1 cellular context compared by ENCODE assay signal in genomic region chr4:1767770-1768366, GRCh38.
TF ChIP-seq lines count a peak whose summit lies in the region.

No MANE protein-coding gene starts in this region.

TF ChIP-seq in HepG2, 621 proteins besides CTCF, POLR2A, EP300 and RAD21 (continued from another document and continues in another):
- TF ChIP-seq ZNF281 (CRISPR knock-in tag; IDR thresholded peaks at IDR 0.05; ENCODE audit: borderline replicate concordance): peak; percentile 57; the same call in 1 of the 2 replicates
- TF ChIP-seq NONO (IDR thresholded peaks at IDR 0.05): no peak
- TF ChIP-seq NONO (CRISPR knock-in tag; conservative IDR thresholded peaks at IDR 0.05): no peak
- no peak for TF ChIP-seq ZNF350 (CRISPR knock-in tag; IDR thresholded peaks at IDR 0.05; ENCODE audit: borderline replicate concordance, low read depth)
- no peak for TF ChIP-seq TOPORS (CRISPR knock-in tag; IDR thresholded peaks at IDR 0.05)
- 0 out of 2 replicates have a peak, but pooled peaks have one; percentile 10 for TF ChIP-seq ETV5 (CRISPR knock-in tag; IDR thresholded peaks at IDR 0.05; ENCODE audit: borderline replicate concordance)
- TF ChIP-seq SIN3B (IDR thresholded peaks at IDR 0.05; ENCODE audit: low read length): no peak
- no peak for TF ChIP-seq ZNF773 (CRISPR knock-in tag; IDR thresholded peaks at IDR 0.05; ENCODE audit: borderline replicate concordance)
- TF ChIP-seq SALL2 (CRISPR knock-in tag; IDR thresholded peaks at IDR 0.05): no peak
- no peak for TF ChIP-seq LBX2 (CRISPR knock-in tag; IDR thresholded peaks at IDR 0.05; ENCODE audit: borderline replicate concordance)
- no peak for TF ChIP-seq RFX1 (IDR thresholded peaks at IDR 0.05)
- TF ChIP-seq NR2F1 (CRISPR knock-in tag; IDR thresholded peaks at IDR 0.05): no peak
- no peak for TF ChIP-seq ZFAT (CRISPR knock-in tag; conservative IDR thresholded peaks at IDR 0.05)
- TF ChIP-seq ZFYVE20 (CRISPR knock-in tag; IDR thresholded peaks at IDR 0.05; ENCODE audit: borderline replicate concordance, low read depth): no peak
- TF ChIP-seq CHCHD3 (CRISPR knock-in tag; IDR thresholded peaks at IDR 0.05): no peak
- no peak for TF ChIP-seq FIP1L1 (IDR thresholded peaks at IDR 0.05; ENCODE audit: borderline replicate concordance, insufficient read depth, low read depth, low read length)
- no peak for TF ChIP-seq SP1 (IDR thresholded peaks at IDR 0.05)
- no peak for TF ChIP-seq SP1 (CRISPR knock-in tag; IDR thresholded peaks at IDR 0.05)
- TF ChIP-seq SMARCE1 (IDR thresholded peaks at IDR 0.05; ENCODE audit: borderline replicate concordance): no peak
- no peak for TF ChIP-seq FOXO1 (CRISPR knock-in tag; IDR thresholded peaks at IDR 0.05)
- no peak; the same call in 1 of the 2 replicates for TF ChIP-seq ZFP90 (CRISPR knock-in tag; IDR thresholded peaks at IDR 0.05; ENCODE audit: borderline replicate concordance)
- TF ChIP-seq SIX4 (CRISPR knock-in tag; IDR thresholded peaks at IDR 0.05): no peak
- no peak for TF ChIP-seq ESRRA (CRISPR knock-in tag; IDR thresholded peaks at IDR 0.05; ENCODE audit: low read depth)
- no peak for TF ChIP-seq MATR3 (CRISPR knock-in tag; IDR thresholded peaks at IDR 0.05)
- no peak for TF ChIP-seq HOXA7 (CRISPR knock-in tag; IDR thresholded peaks at IDR 0.05)
- TF ChIP-seq FOXK1 (CRISPR knock-in tag; IDR thresholded peaks at IDR 0.05; ENCODE audit: borderline replicate concordance, low read depth): no peak
- TF ChIP-seq, protein P1, sequence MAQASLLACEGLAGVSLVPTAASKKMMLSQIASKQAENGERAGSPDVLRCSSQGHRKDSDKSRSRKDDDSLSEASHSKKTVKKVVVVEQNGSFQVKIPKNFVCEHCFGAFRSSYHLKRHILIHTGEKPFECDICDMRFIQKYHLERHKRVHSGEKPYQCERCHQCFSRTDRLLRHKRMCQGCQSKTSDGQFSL (CRISPR knock-in tag; IDR thresholded peaks at IDR 0.05): peak; percentile 60
- TF ChIP-seq, protein P2, sequence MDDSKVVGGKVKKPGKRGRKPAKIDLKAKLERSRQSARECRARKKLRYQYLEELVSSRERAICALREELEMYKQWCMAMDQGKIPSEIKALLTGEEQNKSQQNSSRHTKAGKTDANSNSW (CRISPR knock-in tag; IDR thresholded peaks at IDR 0.05; ENCODE audit: borderline replicate concordance): no peak
- peak; percentile 18; the same call in 1 of the 2 replicates for TF ChIP-seq ZNF761 (CRISPR knock-in tag; conservative IDR thresholded peaks at IDR 0.05)
- TF ChIP-seq, protein P3, sequence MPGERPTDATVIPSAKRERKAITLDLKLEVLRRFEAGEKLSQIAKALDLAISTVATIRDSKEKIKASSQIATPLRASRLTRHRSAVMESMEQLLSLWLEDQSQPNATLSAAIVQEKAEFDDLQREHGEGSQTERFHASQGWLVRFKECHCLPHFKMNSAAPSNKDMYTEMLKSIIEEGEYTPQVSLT (CRISPR knock-in tag; IDR thresholded peaks at IDR 0.05; ENCODE audit: borderline replicate concordance, low read depth): no peak
- TF ChIP-seq GTF3A (CRISPR knock-in tag; conservative IDR thresholded peaks at IDR 0.05): no peak
- TF ChIP-seq ZNF225 (CRISPR knock-in tag; IDR thresholded peaks at IDR 0.05): no peak
- TF ChIP-seq, protein P4, sequence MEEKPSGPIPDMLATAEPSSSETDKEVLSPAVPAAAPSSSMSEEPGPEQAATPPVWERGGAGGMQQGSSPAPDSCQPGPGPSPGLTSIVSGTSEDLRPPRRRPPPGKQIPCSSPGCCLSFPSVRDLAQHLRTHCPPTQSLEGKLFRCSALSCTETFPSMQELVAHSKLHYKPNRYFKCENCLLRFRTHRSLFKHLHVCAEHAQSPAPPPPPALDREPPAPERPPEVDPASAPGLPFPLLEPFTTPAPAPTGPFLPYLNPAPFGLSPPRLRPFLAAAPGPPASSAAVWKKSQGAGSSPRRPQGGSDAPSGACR (CRISPR knock-in tag; IDR thresholded peaks at IDR 0.05): no peak
- no peak; the same call in 1 of the 2 replicates for TF ChIP-seq FOXC1 (CRISPR knock-in tag; IDR thresholded peaks at IDR 0.05; ENCODE audit: borderline replicate concordance)
- TF ChIP-seq SAP130 (CRISPR knock-in tag; IDR thresholded peaks at IDR 0.05; ENCODE audit: low read depth): peak; percentile 65
- TF ChIP-seq PHF5A (CRISPR knock-in tag; IDR thresholded peaks at IDR 0.05; ENCODE audit: low read depth, unreplicated experiment): no peak
- no peak for TF ChIP-seq ZBTB25 (CRISPR knock-in tag; IDR thresholded peaks at IDR 0.05)
- no peak; the same call in 1 of the 2 replicates for TF ChIP-seq DPF2 (CRISPR knock-in tag; IDR thresholded peaks at IDR 0.05; ENCODE audit: borderline replicate concordance, low read depth)
- no peak; the same call in 1 of the 2 replicates for TF ChIP-seq RFXAP (CRISPR knock-in tag; IDR thresholded peaks at IDR 0.05; ENCODE audit: borderline replicate concordance)
- no peak for TF ChIP-seq ZNF879 (CRISPR knock-in tag; IDR thresholded peaks at IDR 0.05)
- no peak for TF ChIP-seq KLF13 (CRISPR knock-in tag; IDR thresholded peaks at IDR 0.05)
- TF ChIP-seq ARHGAP35 (CRISPR knock-in tag; IDR thresholded peaks at IDR 0.05; ENCODE audit: borderline replicate concordance): no peak
- TF ChIP-seq NFATC3 (CRISPR knock-in tag; IDR thresholded peaks at IDR 0.05): no peak
- TF ChIP-seq NR2C2 (CRISPR knock-in tag; IDR thresholded peaks at IDR 0.05; ENCODE audit: borderline replicate concordance): no peak
- TF ChIP-seq MED1 (CRISPR knock-in tag; IDR thresholded peaks at IDR 0.05): no peak
- TF ChIP-seq SETDB1 (CRISPR knock-in tag; IDR thresholded peaks at IDR 0.05; ENCODE audit: borderline replicate concordance): no peak
- TF ChIP-seq ZNF333 (CRISPR knock-in tag; IDR thresholded peaks at IDR 0.05; ENCODE audit: borderline replicate concordance): no peak
- no peak for TF ChIP-seq ZNF143 (CRISPR knock-in tag; IDR thresholded peaks at IDR 0.05)
- no peak for TF ChIP-seq ZNF20 (CRISPR knock-in tag; IDR thresholded peaks at IDR 0.05)
- TF ChIP-seq BRD4 (CRISPR knock-in tag; IDR thresholded peaks at IDR 0.05): peak; percentile 20; the same call in 1 of the 2 replicates
- TF ChIP-seq ZNF652 (CRISPR knock-in tag; IDR thresholded peaks at IDR 0.05; ENCODE audit: borderline replicate concordance, low read depth): no peak
- TF ChIP-seq, protein P5, sequence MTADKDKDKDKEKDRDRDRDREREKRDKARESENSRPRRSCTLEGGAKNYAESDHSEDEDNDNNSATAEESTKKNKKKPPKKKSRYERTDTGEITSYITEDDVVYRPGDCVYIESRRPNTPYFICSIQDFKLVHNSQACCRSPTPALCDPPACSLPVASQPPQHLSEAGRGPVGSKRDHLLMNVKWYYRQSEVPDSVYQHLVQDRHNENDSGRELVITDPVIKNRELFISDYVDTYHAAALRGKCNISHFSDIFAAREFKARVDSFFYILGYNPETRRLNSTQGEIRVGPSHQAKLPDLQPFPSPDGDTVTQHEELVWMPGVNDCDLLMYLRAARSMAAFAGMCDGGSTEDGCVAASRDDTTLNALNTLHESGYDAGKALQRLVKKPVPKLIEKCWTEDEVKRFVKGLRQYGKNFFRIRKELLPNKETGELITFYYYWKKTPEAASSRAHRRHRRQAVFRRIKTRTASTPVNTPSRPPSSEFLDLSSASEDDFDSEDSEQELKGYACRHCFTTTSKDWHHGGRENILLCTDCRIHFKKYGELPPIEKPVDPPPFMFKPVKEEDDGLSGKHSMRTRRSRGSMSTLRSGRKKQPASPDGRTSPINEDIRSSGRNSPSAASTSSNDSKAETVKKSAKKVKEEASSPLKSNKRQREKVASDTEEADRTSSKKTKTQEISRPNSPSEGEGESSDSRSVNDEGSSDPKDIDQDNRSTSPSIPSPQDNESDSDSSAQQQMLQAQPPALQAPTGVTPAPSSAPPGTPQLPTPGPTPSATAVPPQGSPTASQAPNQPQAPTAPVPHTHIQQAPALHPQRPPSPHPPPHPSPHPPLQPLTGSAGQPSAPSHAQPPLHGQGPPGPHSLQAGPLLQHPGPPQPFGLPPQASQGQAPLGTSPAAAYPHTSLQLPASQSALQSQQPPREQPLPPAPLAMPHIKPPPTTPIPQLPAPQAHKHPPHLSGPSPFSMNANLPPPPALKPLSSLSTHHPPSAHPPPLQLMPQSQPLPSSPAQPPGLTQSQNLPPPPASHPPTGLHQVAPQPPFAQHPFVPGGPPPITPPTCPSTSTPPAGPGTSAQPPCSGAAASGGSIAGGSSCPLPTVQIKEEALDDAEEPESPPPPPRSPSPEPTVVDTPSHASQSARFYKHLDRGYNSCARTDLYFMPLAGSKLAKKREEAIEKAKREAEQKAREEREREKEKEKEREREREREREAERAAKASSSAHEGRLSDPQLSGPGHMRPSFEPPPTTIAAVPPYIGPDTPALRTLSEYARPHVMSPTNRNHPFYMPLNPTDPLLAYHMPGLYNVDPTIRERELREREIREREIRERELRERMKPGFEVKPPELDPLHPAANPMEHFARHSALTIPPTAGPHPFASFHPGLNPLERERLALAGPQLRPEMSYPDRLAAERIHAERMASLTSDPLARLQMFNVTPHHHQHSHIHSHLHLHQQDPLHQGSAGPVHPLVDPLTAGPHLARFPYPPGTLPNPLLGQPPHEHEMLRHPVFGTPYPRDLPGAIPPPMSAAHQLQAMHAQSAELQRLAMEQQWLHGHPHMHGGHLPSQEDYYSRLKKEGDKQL (CRISPR knock-in tag; IDR thresholded peaks at IDR 0.05; ENCODE audit: low read depth): no peak
- no peak for TF ChIP-seq IRF1 (CRISPR knock-in tag; IDR thresholded peaks at IDR 0.05; ENCODE audit: low read depth)
- TF ChIP-seq KDM4B (CRISPR knock-in tag; IDR thresholded peaks at IDR 0.05): no peak
- peak; percentile 22; the same call in 1 of the 2 replicates for TF ChIP-seq ISL2 (CRISPR knock-in tag; IDR thresholded peaks at IDR 0.05)
- 0 out of 2 replicates have a peak, but pooled peaks have one; percentile 1 for TF ChIP-seq ZFY (CRISPR knock-in tag; IDR thresholded peaks at IDR 0.05)
- TF ChIP-seq ZNF354B (CRISPR knock-in tag; IDR thresholded peaks at IDR 0.05): no peak
- 0 out of 2 replicates have a peak, but pooled peaks have one; percentile 65 for TF ChIP-seq NAIF1 (CRISPR knock-in tag; IDR thresholded peaks at IDR 0.05; ENCODE audit: borderline replicate concordance)
- no peak; the same call in 1 of the 2 replicates for TF ChIP-seq ZNF574 (CRISPR knock-in tag; IDR thresholded peaks at IDR 0.05)
- no peak for TF ChIP-seq TARDBP (CRISPR knock-in tag; IDR thresholded peaks at IDR 0.05)
- no peak for TF ChIP-seq MAF1 (CRISPR knock-in tag; IDR thresholded peaks at IDR 0.05; ENCODE audit: borderline replicate concordance)
- TF ChIP-seq ZNF720 (CRISPR knock-in tag; IDR thresholded peaks at IDR 0.05): no peak
- TF ChIP-seq ZNF629 (CRISPR knock-in tag; conservative IDR thresholded peaks at IDR 0.05): no peak
